Comparison of ENCODE assay signal across 7 cellular contexts in genomic region chr22:36328635-36329216, GRCh38. TPM values are rescaled to one million over a fixed set of nuclear protein-coding genes. Genes with fewer than 3 reads are reported as not detected.
A peak's percentile ranks its signal among the peaks of the same experiment; 100 is the strongest.
DNase-seq lines count a peak whose midpoint lies in the region; TF ChIP-seq lines count a peak whose summit lies in the region.

No MANE protein-coding gene starts in this region.

- H3K27ac Mint-ChIP-seq in H9 = peak overlapping the region; percentile 97 to 100 (median 99)

- peak overlapping the region; percentile 54 for H3K9ac ChIP-seq in H9 (ENCODE audit: extremely low read depth, insufficient read length, low read length)

- no peaks in the 10 kb centered on the region for H3K27me3 ChIP-seq in H9 (ENCODE audit: insufficient read depth, low read length)
- H3K27me3 ChIP-seq in ectodermal cell (ENCODE audit: control insufficient read depth, insufficient read depth, low read length, poor library complexity, severe bottlenecking) = no peaks in the 10 kb centered on the region
- no peaks in the 10 kb centered on the region for H3K27me3 ChIP-seq in thymus (ENCODE audit: control insufficient read depth, insufficient read depth)

- peak overlapping the region; percentile 12 for H3T11ph ChIP-seq in H9 (ENCODE audit: low read length)

- H4K5ac ChIP-seq in H9 (ENCODE audit: insufficient read length, low read depth, low read length) = peak overlapping the region; percentile 86

- no peak overlapping the region for H2AFZ ChIP-seq in H9 (ENCODE audit: low read length)

- H2BK15ac ChIP-seq in H9 (ENCODE audit: low read depth, low read length) = no peak overlapping the region

- peak overlapping the region; percentile 90 for H2BK120ac ChIP-seq in H9 (ENCODE audit: low read depth, low read length, poor library complexity, severe bottlenecking)

- H3K4me1 ChIP-seq in H9 (ENCODE audit: insufficient read depth, low read length) (peaks cover 12% of the 10 kb centered on the region; the same call in 1 of the 2 replicates), ectodermal cell (ENCODE audit: control insufficient read depth, insufficient read depth, low read length) (peaks cover 71% of the 10 kb centered on the region), thymus (ENCODE audit: control insufficient read depth, insufficient read depth, low read length) (peaks cover 48% of the 10 kb centered on the region)

- H4K20me1 ChIP-seq in H9 (ENCODE audit: control insufficient read depth, insufficient read depth, insufficient read length) = peaks cover 2% of the 10 kb centered on the region

- H2BK20ac ChIP-seq in H9 (ENCODE audit: low read depth, low read length, poor library complexity, severe bottlenecking) = no peak overlapping the region

- no peaks in the 10 kb centered on the region for H3K9me3 Mint-ChIP-seq in H9

- no peak for TF ChIP-seq CTCF in H9 (conservative IDR thresholded peaks at IDR 0.05)

- H3K36me3 ChIP-seq in ectodermal cell (ENCODE audit: control insufficient read depth, insufficient read depth, low read length) = peaks cover 19% of the 10 kb centered on the region
- peaks cover 67% of the 10 kb centered on the region for H3K36me3 ChIP-seq in thymus (ENCODE audit: control insufficient read depth, insufficient read depth)

- peak overlapping the region; percentile 7 for H3K4me2 ChIP-seq in H9 (ENCODE audit: insufficient read depth, insufficient read length, low read length)

- H3K14ac ChIP-seq in H9 (ENCODE audit: insufficient read depth, low read length) = peak overlapping the region; percentile 79

- peak overlapping the region; percentile 92 for H2BK12ac ChIP-seq in H9 (ENCODE audit: insufficient read length, low read depth, low read length)

- WGBS in H9 (ENCODE audit: extremely low coverage, insufficient read length, low lambda C conversion rate) = no CpG with 5 or more reads among the region's 23 CpGs
- 84 to 85% methylated on average over 23 of the region's 23 CpGs for WGBS in ectodermal cell, 2 experiments
- whole genome bisulfite sequencing in thymus = 66% methylated on average over 23 of the region's 23 CpGs

- H4K8ac ChIP-seq in H9 (replicated peaks; ENCODE audit: insufficient read length, low read depth, low read length) = peak overlapping the region; percentile 33

- peak overlapping the region; percentile 49 to 68; a peak in 4 of 5 replicates for H3K4me3 Mint-ChIP-seq in H9

- H4K91ac ChIP-seq in H9 (ENCODE audit: insufficient read length, low read depth, low read length) = peak overlapping the region; percentile 93

- H3K18ac ChIP-seq in H9 (ENCODE audit: insufficient read length, low read depth, low read length) = peak overlapping the region; percentile 97

- peaks cover 6% of the 10 kb centered on the region; the same call in 1 of the 2 replicates for H3K79me2 ChIP-seq in H9 (ENCODE audit: insufficient read depth, low read length)

- H3K23ac ChIP-seq in H9 (ENCODE audit: insufficient read length, low read depth, low read length) = no peak overlapping the region

- H3K56ac ChIP-seq in H9 (ENCODE audit: insufficient read length, low read depth, low read length) = peak overlapping the region; percentile 8

- H3K79me1 ChIP-seq in H9 (ENCODE audit: insufficient read depth, low read depth, low read length, poor library complexity, severe bottlenecking) = no peaks in the 10 kb centered on the region

- H3K36me3 Mint-ChIP-seq in H9 (ENCODE audit: insufficient read depth in 1 of 3, low read depth in 3 of 3) = peaks cover 59 to 88% (median 72%) of the 10 kb centered on the region in 3 experiments

- no peak overlapping the region for H2BK5ac ChIP-seq in H9 (ENCODE audit: insufficient read length, low read length)

- H3K4ac ChIP-seq in H9 (ENCODE audit: low read depth, low read length) = peak overlapping the region; percentile 68

- H3K9me3 ChIP-seq in H9 (ENCODE audit: control insufficient read depth, low read depth, low read length) = no peaks in the 10 kb centered on the region
- H3K9me3 ChIP-seq in ectodermal cell (ENCODE audit: control insufficient read depth, low read length) = no peaks in the 10 kb centered on the region
- no peaks in the 10 kb centered on the region for H3K9me3 ChIP-seq in thymus (ENCODE audit: control insufficient read depth)

- H3K4me3 ChIP-seq in ectodermal cell (ENCODE audit: insufficient read depth, low read depth, low read length) = peak overlapping the region; percentile 6
- H3K4me3 ChIP-seq in thymus (ENCODE audit: low read length) = no peak overlapping the region

- POLR2A ChIA-PET in HEK293T (lab: Yijun Ruan, JAX) = interaction anchor here (0.6 to 1.4 kb wide), 2 partner anchors 133 to 488 kb away, joined by 3 read pairs; no protein-coding TSS in a partner anchor

- peak overlapping the region; percentile 17 for H2AK5ac ChIP-seq in H9 (ENCODE audit: insufficient read length, low read length)

- H3K4me1 Mint-ChIP-seq in H9 = peaks cover 60 to 65% of the 10 kb centered on the region in 2 experiments

- H3K27ac ChIP-seq in H9 (ENCODE audit: insufficient read length, low read depth, low read length) = peak overlapping the region; percentile 70
- H3K27ac ChIP-seq in ectodermal cell (ENCODE audit: insufficient read depth, low read depth, low read length, poor library complexity, severe bottlenecking) = peak overlapping the region; percentile 97
- peak overlapping the region; percentile 99 for H3K27ac ChIP-seq in thymus (ENCODE audit: low read depth)

- CTCF ChIA-PET in HEK293T (lab: Yijun Ruan, JAX) = no interaction called here

- peaks cover 3% of the 10 kb centered on the region for H3K23me2 ChIP-seq in H9 (ENCODE audit: insufficient read length, low read depth, low read length, poor library complexity, severe bottlenecking)

- H3K27me3 Mint-ChIP-seq in H9 (ENCODE audit: low read depth) = no peaks in the 10 kb centered on the region

- DNase-seq in H9 (no peak), T1000 (lab: John Stamatoyannopoulos, UW) (peak; percentile 69), mucosa of gallbladder (ENCODE audit: low spot score) (peak; percentile 60), NCI-H2107 (lab: John Stamatoyannopoulos, UW) (no peak), HEK293T (ENCODE audit: extremely low spot score) (no peak)

TF ChIP-seq in HEK293T, 16 proteins besides CTCF, POLR2A, EP300 and RAD21:
- TF ChIP-seq BHLHE40 (IDR thresholded peaks at IDR 0.05; ENCODE audit: borderline replicate concordance) = no peak
- no peak for TF ChIP-seq LEF1 (IDR thresholded peaks at IDR 0.05; ENCODE audit: borderline replicate concordance)
- TF ChIP-seq CTBP1 (IDR thresholded peaks at IDR 0.05; ENCODE audit: borderline replicate concordance) = no peak
- TF ChIP-seq NFRKB (IDR thresholded peaks at IDR 0.05) = no peak
- TF ChIP-seq HDGF (IDR thresholded peaks at IDR 0.05; ENCODE audit: borderline replicate concordance) = no peak
- TF ChIP-seq, protein P1, sequence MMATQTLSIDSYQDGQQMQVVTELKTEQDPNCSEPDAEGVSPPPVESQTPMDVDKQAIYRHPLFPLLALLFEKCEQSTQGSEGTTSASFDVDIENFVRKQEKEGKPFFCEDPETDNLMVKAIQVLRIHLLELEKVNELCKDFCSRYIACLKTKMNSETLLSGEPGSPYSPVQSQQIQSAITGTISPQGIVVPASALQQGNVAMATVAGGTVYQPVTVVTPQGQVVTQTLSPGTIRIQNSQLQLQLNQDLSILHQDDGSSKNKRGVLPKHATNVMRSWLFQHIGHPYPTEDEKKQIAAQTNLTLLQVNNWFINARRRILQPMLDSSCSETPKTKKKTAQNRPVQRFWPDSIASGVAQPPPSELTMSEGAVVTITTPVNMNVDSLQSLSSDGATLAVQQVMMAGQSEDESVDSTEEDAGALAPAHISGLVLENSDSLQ (IDR thresholded peaks at IDR 0.05) = no peak

RNA-seq across cellular contexts. Expression of gene MYH9, which starts 59.0 kb away (rescaled TPM):
- total RNA-seq in H9 (2021) (243 and 266 TPM in 2 replicates), mucosa of gallbladder (544 TPM)
- polyA plus RNA-seq in ectodermal cell (2013, experiment 1 of 4) = 179 TPM
- polyA plus RNA-seq in ectodermal cell (2013, experiment 2 of 4) = 216 TPM
- 128 TPM for polyA plus RNA-seq in ectodermal cell (2013, experiment 3 of 4)
- 141 TPM for polyA plus RNA-seq in ectodermal cell (2013, experiment 4 of 4)
- polyA plus RNA-seq in thymus = 155 TPM

Comparison
In these comparisons a context has a peak if more than half of its experiments do, and no peak if none do; other contexts are left out.
1. DNase-seq: peak in T1000 (single experiment) and mucosa of gallbladder (single experiment); none in H9 (single experiment), NCI-H2107 (single experiment) and HEK293T (single experiment).
2. Peak in every context shown above with its lines, with median percentiles within 50 percentile points of each other: H3K27ac ChIP-seq.